7 cellular contexts compared by ENCODE assay signal in genomic region chr17:16202554-16203500, GRCh38. TPM values are rescaled to one million over a fixed set of nuclear protein-coding genes. Genes with fewer than 3 reads are reported as not detected.
DNase-seq lines count a peak whose midpoint lies in the region; ATAC-seq, FAIRE-seq and TF ChIP-seq lines count a peak whose summit lies in the region.
"Not testable (repeated sequence)": the region's sequence is repeated elsewhere in the genome, so short reads cannot be mapped to it uniquely, and the experiment has no call there.

No MANE protein-coding gene starts in this region.

- not testable (repeated sequence) for H3K27me3 Mint-ChIP-seq in T-helper 17 cell; activated naive CD8-positive, alpha-beta T cell treated with anti-CD3 and anti-CD28 coated beads, Interleukin-2, amount 10 ng/mL, durations not matched to agents 7 days and 5 days

- peak overlapping the region; percentile 33 to 57 (median 53) for H3K9ac ChIP-seq in skeletal muscle tissue (ENCODE audit: low read depth in 1 of 3, low read length in 3 of 3)

- peak overlapping the region; percentile 26 for H3K27ac ChIP-seq in ectodermal cell (ENCODE audit: insufficient read depth, low read depth, low read length, poor library complexity, severe bottlenecking)
- peak overlapping the region; percentile 61 for H3K27ac ChIP-seq in left ventricle myocardium inferior (replicated peaks)
- H3K27ac ChIP-seq in skeletal muscle tissue (ENCODE audit: low read depth, low read length): peak overlapping the region; percentile 57

- H3K27me3 ChIP-seq in ectodermal cell (ENCODE audit: control insufficient read depth, insufficient read depth, low read length, poor library complexity, severe bottlenecking); left ventricle myocardium inferior (ENCODE audit: low read depth); skeletal muscle tissue (ENCODE audit: control insufficient read depth in 3 of 3, insufficient read depth in 3 of 3, low read length in 3 of 3): not testable (repeated sequence)

- FAIRE-seq in GM18507 (lab: Jason Lieb, UNC): peak; percentile 35

- intact Hi-C loops in left ventricle myocardium inferior (cut with micrococcal nuclease): not testable (repeated sequence)

- not testable (repeated sequence) for H3K36me3 ChIP-seq in ectodermal cell (ENCODE audit: control insufficient read depth, insufficient read depth, low read length); left ventricle myocardium inferior; skeletal muscle tissue (ENCODE audit: control insufficient read depth in 3 of 3, insufficient read depth in 3 of 3, low read length in 3 of 3)

- peak overlapping the region; percentile 41 for H3K4me3 Mint-ChIP-seq in T-helper 17 cell
- H3K4me3 Mint-ChIP-seq in activated naive CD8-positive, alpha-beta T cell treated with anti-CD3 and anti-CD28 coated beads, Interleukin-2, amount 10 ng/mL, durations not matched to agents 7 days and 5 days: peak overlapping the region; percentile 11

- not testable (repeated sequence) for TF ChIP-seq CTCF in left ventricle myocardium inferior (IDR thresholded peaks at IDR 0.05; ENCODE audit: borderline replicate concordance)

- H3K4me3 ChIP-seq in ectodermal cell (ENCODE audit: insufficient read depth, low read depth, low read length); left ventricle myocardium inferior: not testable (repeated sequence)
- H3K4me3 ChIP-seq in skeletal muscle tissue (ENCODE audit: low read length in 3 of 3): peak overlapping the region in 1 of 3 donors; percentile 38

- not testable (repeated sequence) for DNase-seq in GM18507 (ENCODE audit: extremely low spot score, insufficient read length, low read depth); T-helper 17 cell; activated naive CD8-positive, alpha-beta T cell treated with anti-CD3 and anti-CD28 coated beads, Interleukin-2, amount 10 ng/mL, durations not matched to agents 7 days and 5 days; left ventricle myocardium inferior
- peak; percentile 17 for DNase-seq in mucosa of gallbladder (ENCODE audit: low spot score)

- 88 to 93% methylated on average over 5 of the region's 5 CpGs for WGBS in ectodermal cell, 2 experiments

- not testable (repeated sequence) for H3K9me3 ChIP-seq in T-helper 17 cell (ENCODE audit: control insufficient read depth, low read length, poor library complexity, severe bottlenecking); ectodermal cell (ENCODE audit: control insufficient read depth, low read length); left ventricle myocardium inferior (replicated peaks); skeletal muscle tissue (ENCODE audit: control insufficient read depth in 3 of 3, low read length in 3 of 3)

- peak; percentile 12 for ATAC-seq in T-helper 17 cell
- not testable (repeated sequence) for ATAC-seq in activated naive CD8-positive, alpha-beta T cell treated with anti-CD3 and anti-CD28 coated beads, Interleukin-2, amount 10 ng/mL, durations not matched to agents 7 days and 5 days (ENCODE audit: low read depth)

- peaks cover 45% of the 10 kb centered on the region for H3K4me1 Mint-ChIP-seq in T-helper 17 cell
- peaks cover 32% of the 10 kb centered on the region for H3K4me1 Mint-ChIP-seq in activated naive CD8-positive, alpha-beta T cell treated with anti-CD3 and anti-CD28 coated beads, Interleukin-2, amount 10 ng/mL, durations not matched to agents 7 days and 5 days

- H3K36me3 Mint-ChIP-seq in T-helper 17 cell (ENCODE audit: low read depth): not testable (repeated sequence)
- H3K36me3 Mint-ChIP-seq in activated naive CD8-positive, alpha-beta T cell treated with anti-CD3 and anti-CD28 coated beads, Interleukin-2, amount 10 ng/mL, durations not matched to agents 7 days and 5 days: peaks cover 15% of the 10 kb centered on the region

- H3K9me3 Mint-ChIP-seq in activated naive CD8-positive, alpha-beta T cell treated with anti-CD3 and anti-CD28 coated beads, Interleukin-2, amount 10 ng/mL, durations not matched to agents 7 days and 5 days: not testable (repeated sequence)

- peak overlapping the region; percentile 96 for H3K27ac Mint-ChIP-seq in T-helper 17 cell
- peak overlapping the region; percentile 1 for H3K27ac Mint-ChIP-seq in activated naive CD8-positive, alpha-beta T cell treated with anti-CD3 and anti-CD28 coated beads, Interleukin-2, amount 10 ng/mL, durations not matched to agents 7 days and 5 days

- POLR2A ChIA-PET in activated naive CD8-positive, alpha-beta T cell treated with anti-CD3 and anti-CD28 coated beads, Interleukin-2, amount 10 ng/mL, durations not matched to agents 7 days and 5 days (lab: Charles Lee): interaction anchor here (0.7 to 0.8 kb wide), 2 partner anchors 12 to 24 kb away, joined by 3 to 4 read pairs; partner anchors contain the start of gene NCOR1

- H3K4me1 ChIP-seq in ectodermal cell (ENCODE audit: control insufficient read depth, insufficient read depth, low read length): not testable (repeated sequence)
- H3K4me1 ChIP-seq in left ventricle myocardium inferior (peaks cover 67% of the 10 kb centered on the region), skeletal muscle tissue (ENCODE audit: control insufficient read depth in 3 of 3, insufficient read depth in 3 of 3, low read length in 3 of 3) (peaks cover 13 to 32% (median 24%) of the 10 kb centered on the region in 3 donors)

RNA-seq across cellular contexts. Expression of gene NCOR1, which starts 12.5 kb away (rescaled TPM):
- total RNA-seq in T-helper 17 cell (100 to 1,000 TPM; 155 to 161 TPM), left ventricle myocardium inferior (60.1 TPM), mucosa of gallbladder (139 TPM), skeletal muscle tissue (50.1 TPM)
- total RNA-seq in activated naive CD8-positive, alpha-beta T cell treated with anti-CD3 and anti-CD28 coated beads, Interleukin-2, amount 10 ng/mL, durations not matched to agents 7 days and 5 days: 100 to 1,000 TPM; 157 to 161 TPM
- polyA plus RNA-seq in ectodermal cell (2013, experiment 1 of 4): 86.7 TPM
- polyA plus RNA-seq in ectodermal cell (2013, experiment 2 of 4): 101 TPM
- polyA plus RNA-seq in ectodermal cell (2013, experiment 3 of 4): 70.8 TPM
- polyA plus RNA-seq in ectodermal cell (2013, experiment 4 of 4): 94.4 TPM

RNA-seq across cellular contexts. Expression of gene PIGL, which starts 14.2 kb away (rescaled TPM):
- 10 to 100 TPM; 54.5 to 69.0 TPM for total RNA-seq in T-helper 17 cell
- total RNA-seq in activated naive CD8-positive, alpha-beta T cell treated with anti-CD3 and anti-CD28 coated beads, Interleukin-2, amount 10 ng/mL, durations not matched to agents 7 days and 5 days: 10 to 100 TPM; 42.1 to 43.3 TPM
- polyA plus RNA-seq in ectodermal cell (2013, experiment 1 of 4): 33.6 TPM
- polyA plus RNA-seq in ectodermal cell (2013, experiment 2 of 4): 31.0 TPM
- polyA plus RNA-seq in ectodermal cell (2013, experiment 3 of 4): 30.5 TPM
- polyA plus RNA-seq in ectodermal cell (2013, experiment 4 of 4): 34.9 TPM
- total RNA-seq in left ventricle myocardium inferior: 7.1 TPM
- total RNA-seq in mucosa of gallbladder: 23.5 TPM
- total RNA-seq in skeletal muscle tissue: 12.5 TPM
